ENCODE assay signal across 1 cellular context in genomic region chr18:49072524-49072934, GRCh38.
A peak's percentile ranks its signal among the peaks of the same experiment; 100 is the strongest.
TF ChIP-seq lines count a peak whose summit lies in the region.

No MANE protein-coding gene starts in this region.

TF ChIP-seq in K562, 482 proteins besides CTCF, POLR2A, EP300 and RAD21 (continued from another document and continues in another):
- no peak for TF ChIP-seq ZNF217 (CRISPR knock-in tag; IDR thresholded peaks at IDR 0.05)
- TF ChIP-seq RNF2 (IDR thresholded peaks at IDR 0.05) = no peak
- TF ChIP-seq MLLT1 (IDR thresholded peaks at IDR 0.05) = no peak
- no peak for TF ChIP-seq ZKSCAN3 (CRISPR knock-in tag; IDR thresholded peaks at IDR 0.05)
- TF ChIP-seq HES1 (IDR thresholded peaks at IDR 0.05; ENCODE audit: low read depth) = no peak
- peak in 1 of 3 experiments; percentile 55 for TF ChIP-seq YY1 (IDR thresholded peaks at IDR 0.05; ENCODE audit: borderline replicate concordance in 1 of 3, control insufficient read depth in 1 of 3, extremely low read depth in 1 of 3, insufficient read depth in 3 of 3, insufficient read length in 1 of 3, insufficient replicate concordance in 2 of 3, low read depth in 1 of 3, low read length in 2 of 3)
- no peak for TF ChIP-seq THRAP3 (IDR thresholded peaks at IDR 0.05; ENCODE audit: borderline replicate concordance)
- peak; percentile 90 for TF ChIP-seq ZFP91 (CRISPR knock-in tag; IDR thresholded peaks at IDR 0.05)
- no peak for TF ChIP-seq LCOR (CRISPR knock-in tag; IDR thresholded peaks at IDR 0.05)
- TF ChIP-seq HIVEP1 (CRISPR knock-in tag; IDR thresholded peaks at IDR 0.05) = no peak
- no peak for TF ChIP-seq ILF3 (IDR thresholded peaks at IDR 0.05; ENCODE audit: borderline replicate concordance)
- peak; percentile 47; the same call in 1 of the 2 replicates for TF ChIP-seq ZNF592 (IDR thresholded peaks at IDR 0.05)
- TF ChIP-seq ZNF197 (CRISPR knock-in tag; IDR thresholded peaks at IDR 0.05; ENCODE audit: low read depth) = no peak
- TF ChIP-seq ERF (CRISPR knock-in tag; IDR thresholded peaks at IDR 0.05) = no peak
- TF ChIP-seq BMI1 (IDR thresholded peaks at IDR 0.05; ENCODE audit: low read length) = no peak
- no peak for TF ChIP-seq IRF2 (CRISPR knock-in tag; IDR thresholded peaks at IDR 0.05)
- no peak for TF ChIP-seq ZNF23 (CRISPR knock-in tag; IDR thresholded peaks at IDR 0.05)
- peak; percentile 85 to 93 for TF ChIP-seq FOXA3 (CRISPR knock-in tag; conservative IDR thresholded peaks at IDR 0.05 in 1 of 2, IDR thresholded peaks at IDR 0.05 in 1 of 2)
- no peak for TF ChIP-seq RBM15 (IDR thresholded peaks at IDR 0.05; ENCODE audit: insufficient read depth, low read length)
- TF ChIP-seq ESRRA (IDR thresholded peaks at IDR 0.05; ENCODE audit: borderline replicate concordance, low read depth) = no peak
- no peak for TF ChIP-seq ZNF280A (IDR thresholded peaks at IDR 0.05; ENCODE audit: low read depth, partially characterized antibody)
- TF ChIP-seq CTCFL (IDR thresholded peaks at IDR 0.05; ENCODE audit: borderline replicate concordance, insufficient read depth, low read depth, low read length, poor library complexity, severe bottlenecking) = no peak
- no peak for TF ChIP-seq NCOA4 (IDR thresholded peaks at IDR 0.05; ENCODE audit: partially characterized antibody)
- no peak for TF ChIP-seq USF1 (CRISPR knock-in tag; IDR thresholded peaks at IDR 0.05)
- no peak for TF ChIP-seq HNRNPL (IDR thresholded peaks at IDR 0.05; ENCODE audit: low read depth, low read length)
- TF ChIP-seq RBM22 (IDR thresholded peaks at IDR 0.05; ENCODE audit: low read depth, low read length, poor library complexity, severe bottlenecking) = no peak
- TF ChIP-seq CEBPB (tag; IDR thresholded peaks at IDR 0.05) = no peak
- TF ChIP-seq E2F6 (IDR thresholded peaks at IDR 0.05; ENCODE audit: borderline replicate concordance in 1 of 2, extremely low read depth in 1 of 2, insufficient read depth in 1 of 2, insufficient read length in 1 of 2, low read depth in 1 of 2, low read length in 1 of 2, poor library complexity in 1 of 2, severe bottlenecking in 1 of 2) = no peak
- peak; percentile 55 for TF ChIP-seq ZFP36 (IDR thresholded peaks at IDR 0.05; ENCODE audit: low read depth, low read length, partially characterized antibody)
- peak; percentile 68 for TF ChIP-seq SOX6 (IDR thresholded peaks at IDR 0.05)
- TF ChIP-seq CBX3 (IDR thresholded peaks at IDR 0.05; ENCODE audit: borderline replicate concordance in 1 of 2, low read length in 2 of 2) = no peak
- TF ChIP-seq PPARD (CRISPR knock-in tag; IDR thresholded peaks at IDR 0.05) = no peak
- TF ChIP-seq PML (IDR thresholded peaks at IDR 0.05; ENCODE audit: low read length) = peak; percentile 54; the same call in 1 of the 2 replicates
- 0 out of 2 replicates have a peak, but pooled peaks have one; percentile 42 for TF ChIP-seq NFRKB (IDR thresholded peaks at IDR 0.05; ENCODE audit: low read depth)
- TF ChIP-seq CBFA2T2 (conservative IDR thresholded peaks at IDR 0.05) = peak; percentile 89
- TF ChIP-seq JUND (IDR thresholded peaks at IDR 0.05; ENCODE audit: borderline replicate concordance, low read depth, low read length) = peak; percentile 13; the same call in 1 of the 2 replicates
- TF ChIP-seq JUND (tag; IDR thresholded peaks at IDR 0.05; ENCODE audit: borderline replicate concordance, low read depth, low read length) = peak; percentile 24; the same call in 1 of the 3 replicates
- no peak for TF ChIP-seq HSF4 (CRISPR knock-in tag; IDR thresholded peaks at IDR 0.05; ENCODE audit: borderline replicate concordance)
- TF ChIP-seq ZNF253 (CRISPR knock-in tag; conservative IDR thresholded peaks at IDR 0.05) = no peak
- TF ChIP-seq SREBF1 (IDR thresholded peaks at IDR 0.05; ENCODE audit: borderline replicate concordance, low read depth, low read length) = no peak
- peak in 1 of 2 experiments; percentile 14 for TF ChIP-seq AFF1 (IDR thresholded peaks at IDR 0.05; ENCODE audit: low read depth in 1 of 2, partially characterized antibody in 2 of 2)
- no peak for TF ChIP-seq MLX (CRISPR knock-in tag; conservative IDR thresholded peaks at IDR 0.05)
- no peak for TF ChIP-seq TGIF2 (CRISPR knock-in tag; IDR thresholded peaks at IDR 0.05)
- 0 out of 2 replicates have a peak, but pooled peaks have one; percentile 24 for TF ChIP-seq ATF7 (IDR thresholded peaks at IDR 0.05)
- TF ChIP-seq MTF1 (CRISPR knock-in tag; IDR thresholded peaks at IDR 0.05; ENCODE audit: borderline replicate concordance) = no peak
- peak; percentile 73; the same call in 1 of the 2 replicates for TF ChIP-seq LEF1 (IDR thresholded peaks at IDR 0.05)
